In genomic region chr3:102686792-102687191, GRCh38 we compare ENCODE assay signal across 17 cellular contexts.
DNase-seq lines count a peak whose midpoint lies in the region; ATAC-seq, FAIRE-seq and TF ChIP-seq lines count a peak whose summit lies in the region.
"Had no signal": no experiment of that assay in that cellular context is flagged by ENCODE, and none has a peak within 500 bp of the region (broad histone marks: within the 10 kb centered on the region; RNA-seq: fewer than 3 reads in every experiment).

No MANE protein-coding gene starts in this region.

- H4K8ac ChIP-seq in H1 (ENCODE audit: extremely low read depth, insufficient read depth, low read length): no peak overlapping the region

- H3K4me2 ChIP-seq in H1 (ENCODE audit: insufficient read depth in 1 of 2, low read depth in 2 of 2, low read length in 2 of 2) (no peak overlapping the region), neural progenitor cell (peak overlapping the region; percentile 56)

- no peaks in the 10 kb centered on the region for H4K20me1 ChIP-seq in H1 (replicated peaks in 1 of 2; ENCODE audit: control insufficient read depth in 1 of 2, insufficient read depth in 2 of 2, low read length in 2 of 2)
- H4K20me1 ChIP-seq in neural progenitor cell (ENCODE audit: low read depth): no peaks in the 10 kb centered on the region

- H3K23me2 ChIP-seq in H1 (ENCODE audit: low read depth, low read length): no peaks in the 10 kb centered on the region

- no peak overlapping the region for H4K91ac ChIP-seq in H1 (replicated peaks; ENCODE audit: insufficient read length, low read length)

- no peak for TF ChIP-seq EP300 in H1 (IDR thresholded peaks at IDR 0.05; ENCODE audit: borderline replicate concordance in 1 of 2, low read depth in 2 of 2, low read length in 2 of 2)

- H3K14ac ChIP-seq in H1 (ENCODE audit: insufficient read length): no peak overlapping the region

- H2BK15ac ChIP-seq in H1 (ENCODE audit: low read length): no peak overlapping the region

- H3K23ac ChIP-seq in H1 (ENCODE audit: insufficient read length): no peak overlapping the region

- H3K9me3 ChIP-seq in HUES64 (ENCODE audit: insufficient read depth, low read depth, low read length) (peaks cover under 1% of the 10 kb centered on the region; the same call in 1 of the 2 replicates), H1 (ENCODE audit: insufficient read depth in 2 of 2, low read depth in 1 of 2, low read length in 1 of 2) (0 out of 4 replicates have a peak, but pooled peaks cover 0 to 2% of the 10 kb centered on the region in 2 experiments), neural progenitor cell (ENCODE audit: low read depth) (no peaks in the 10 kb centered on the region)

- H3K4ac ChIP-seq in H1 (replicated peaks; ENCODE audit: insufficient read length, low read depth, low read length): peak overlapping the region; percentile 7

- FAIRE-seq in H1 (lab: Jason Lieb, UNC): no peak
- FAIRE-seq: G401.6, GM12892, H54 had no signal

- H3K79me2 ChIP-seq in H1 (ENCODE audit: control insufficient read depth in 1 of 2, insufficient read depth in 2 of 2, low read length in 2 of 2) (no peaks in the 10 kb centered on the region), neural progenitor cell (ENCODE audit: low read depth) (no peaks in the 10 kb centered on the region)

- H3K36me3 ChIP-seq in HUES64 (ENCODE audit: insufficient read depth, low read length) (no peaks in the 10 kb centered on the region), H1 (ENCODE audit: control insufficient read depth in 2 of 4, insufficient read depth in 4 of 4, low read length in 3 of 4) (no peaks in the 10 kb centered on the region), neural progenitor cell (no peaks in the 10 kb centered on the region)

- no peak overlapping the region for H4K5ac ChIP-seq in H1 (ENCODE audit: insufficient read length, low read depth, low read length)

- H3F3A ChIP-seq in neural progenitor cell (ENCODE audit: low read depth): peaks cover 34% of the 10 kb centered on the region

- ATAC-seq in GM21529 (IDR thresholded peaks at IDR 0.05; ENCODE audit: unreplicated experiment): no peak

- H3K27me3 ChIP-seq in HUES64 (ENCODE audit: insufficient read depth, low read length) (no peaks in the 10 kb centered on the region), H1 (replicated peaks in 1 of 4; ENCODE audit: control insufficient read depth in 3 of 4, extremely low read depth in 1 of 4, insufficient read depth in 3 of 4, low read length in 3 of 4) (peaks cover 0 to 1% (median 0%) of the 10 kb centered on the region in 4 experiments; a peak in 1 of 7 replicates), neural progenitor cell (no peaks in the 10 kb centered on the region)

- WGBS in HUES64: no CpG with 5 or more reads among the region's 2 CpGs
- 62% methylated on average over 2 of the region's 2 CpGs; no CpG with 5 or more reads in 1 of the 2 experiments for WGBS in H1 (ENCODE audit: extremely low coverage in 1 of 2, insufficient coverage in 1 of 2, insufficient read length in 1 of 2, insufficient replicate concordance in 2 of 2, low coverage in 1 of 2, low lambda C conversion rate in 2 of 2, missing lambda C conversion rate in 1 of 2), 2 experiments

- no peak overlapping the region for H3K9ac ChIP-seq in HUES64 (ENCODE audit: low read depth, low read length)
- H3K9ac ChIP-seq in H1 (replicated peaks in 1 of 4; ENCODE audit: extremely low read depth in 1 of 4, low read depth in 3 of 4, low read length in 3 of 4): no peak overlapping the region
- no peak overlapping the region for H3K9ac ChIP-seq in neural progenitor cell
- H3K9ac ChIP-seq: GM23248 had no signal

- TF ChIP-seq POLR2A in H1 (IDR thresholded peaks at IDR 0.05; ENCODE audit: control extremely low read depth in 1 of 2, low read depth in 2 of 2, low read length in 2 of 2): no peak

- no peak overlapping the region for H3K56ac ChIP-seq in H1 (replicated peaks; ENCODE audit: insufficient read length, low read depth, low read length)

- H3K27me3 Mint-ChIP-seq in neural progenitor cell (ENCODE audit: insufficient read depth, low read depth): no peaks in the 10 kb centered on the region

- H3K27ac ChIP-seq in HUES64 (ENCODE audit: low read depth, low read length): peak overlapping the region; percentile 80; the same call in 1 of the 2 replicates
- no peak overlapping the region for H3K27ac ChIP-seq in H1 (ENCODE audit: low read depth, low read length)
- H3K27ac ChIP-seq in neural progenitor cell: peak overlapping the region; percentile 73
- H3K27ac ChIP-seq: GM23248 had no signal

- H2BK20ac ChIP-seq in H1 (ENCODE audit: low read length): 0 out of 2 replicates have a peak overlapping the region, but pooled peaks have one; percentile 91

- H3K4me1 ChIP-seq in HUES64 (ENCODE audit: insufficient read depth, low read length) (peaks cover 16% of the 10 kb centered on the region), H1 (replicated peaks in 1 of 4; ENCODE audit: control insufficient read depth in 3 of 4, insufficient read depth in 4 of 4, low read length in 3 of 4) (peaks cover 0 to 11% (median 3%) of the 10 kb centered on the region in 4 experiments; a peak in 1 of 7 replicates), neural progenitor cell (peaks cover 24% of the 10 kb centered on the region)

- H3K4me1 Mint-ChIP-seq in neural progenitor cell: peaks cover 12% of the 10 kb centered on the region
- H3K4me1 Mint-ChIP-seq: CD4-positive, alpha-beta memory T cell had no signal

- no peak overlapping the region for H3K4me3 Mint-ChIP-seq in neural progenitor cell
- H3K4me3 Mint-ChIP-seq: CD4-positive, alpha-beta memory T cell had no signal

- no peak for TF ChIP-seq RAD21 in H1 (IDR thresholded peaks at IDR 0.05 in 1 of 2, conservative IDR thresholded peaks at IDR 0.05 in 1 of 2; ENCODE audit: low read depth in 2 of 2, low read length in 2 of 2)

- 0 out of 2 replicates have a peak overlapping the region, but pooled peaks have one; percentile 79 for H3K18ac ChIP-seq in H1 (ENCODE audit: extremely low read depth, low read length)

- H3K36me3 Mint-ChIP-seq in neural progenitor cell: no peaks in the 10 kb centered on the region
- H3K36me3 Mint-ChIP-seq: CD4-positive, alpha-beta memory T cell had no signal

- no peak overlapping the region for H2AK5ac ChIP-seq in H1 (ENCODE audit: low read depth, low read length)

- CTCF ChIA-PET in H1 (lab: Charles Lee; ENCODE audit: partially characterized antibody): interaction anchor here (0.5 to 3.3 kb wide), 4 partner anchors 13 to 1541 kb away, joined by 3 to 22 read pairs (median 3); no protein-coding TSS in a partner anchor

- no peak overlapping the region for H2AFZ ChIP-seq in H1 (ENCODE audit: low read length)
- no peak overlapping the region for H2AFZ ChIP-seq in neural progenitor cell (replicated peaks)
- H2AFZ ChIP-seq: GM23248 had no signal

- no peak overlapping the region for H2BK12ac ChIP-seq in H1 (ENCODE audit: low read depth, low read length)

- no peak for TF ChIP-seq CTCF in H1 (IDR thresholded peaks at IDR 0.05; ENCODE audit: control extremely low read depth in 1 of 3, insufficient read depth in 1 of 3, low read depth in 1 of 3, low read length in 3 of 3)
- TF ChIP-seq CTCF in neural progenitor cell (IDR thresholded peaks at IDR 0.05): peak; percentile 10

- POLR2A ChIA-PET in H1 (lab: Charles Lee; ENCODE audit: partially characterized antibody): no interaction called here

- H2BK120ac ChIP-seq in H1 (replicated peaks; ENCODE audit: low read depth, low read length): no peak overlapping the region

- no peaks in the 10 kb centered on the region for H3K79me1 ChIP-seq in H1 (ENCODE audit: low read depth, low read length)

- H3K27ac Mint-ChIP-seq in neural progenitor cell: no peak overlapping the region
- H3K27ac Mint-ChIP-seq: CD4-positive, alpha-beta memory T cell had no signal

- H2BK5ac ChIP-seq in H1 (ENCODE audit: low read depth, low read length): no peak overlapping the region

- no peak overlapping the region for H3K4me3 ChIP-seq in HUES64 (ENCODE audit: low read length)
- H3K4me3 ChIP-seq in H1 (ENCODE audit: extremely low read depth in 1 of 4, insufficient read depth in 2 of 4, low read depth in 3 of 4, low read length in 4 of 4): no peak overlapping the region; a peak in 1 of 8 replicates
- H3K4me3 ChIP-seq in neural progenitor cell: no peak overlapping the region
- H3K4me3 ChIP-seq: GM23248 had no signal

- DNase-seq in H1 (ENCODE audit: low read depth in 1 of 2, low spot score in 2 of 2) (no peak), neural progenitor cell (ENCODE audit: low spot score) (no peak), middle frontal gyrus (ENCODE audit: extremely low spot score, low spot score) (no peak), ureter (ENCODE audit: low spot score) (no peak)
- DNase-seq: C1 segment of cervical spinal cord; Calu3; CD4-positive, alpha-beta memory T cell; COR-L47; DMS53; DND-41; GM23248; HCEC 1CT had no signal

- no peaks in the 10 kb centered on the region for H3K9me3 Mint-ChIP-seq in neural progenitor cell
- H3K9me3 Mint-ChIP-seq: CD4-positive, alpha-beta memory T cell had no signal

TF ChIP-seq in H1, 55 proteins besides CTCF, POLR2A, EP300 and RAD21:
- TF ChIP-seq TCF12 (IDR thresholded peaks at IDR 0.05; ENCODE audit: low read depth, low read length): no peak
- no peak for TF ChIP-seq TBP (IDR thresholded peaks at IDR 0.05; ENCODE audit: low read depth, low read length)
- TF ChIP-seq NANOG (IDR thresholded peaks at IDR 0.05; ENCODE audit: insufficient read depth, low read depth, low read length, poor library complexity, severe bottlenecking): no peak
